ENCODE assay signal across 20 cellular contexts in the genomic region with DNA sequence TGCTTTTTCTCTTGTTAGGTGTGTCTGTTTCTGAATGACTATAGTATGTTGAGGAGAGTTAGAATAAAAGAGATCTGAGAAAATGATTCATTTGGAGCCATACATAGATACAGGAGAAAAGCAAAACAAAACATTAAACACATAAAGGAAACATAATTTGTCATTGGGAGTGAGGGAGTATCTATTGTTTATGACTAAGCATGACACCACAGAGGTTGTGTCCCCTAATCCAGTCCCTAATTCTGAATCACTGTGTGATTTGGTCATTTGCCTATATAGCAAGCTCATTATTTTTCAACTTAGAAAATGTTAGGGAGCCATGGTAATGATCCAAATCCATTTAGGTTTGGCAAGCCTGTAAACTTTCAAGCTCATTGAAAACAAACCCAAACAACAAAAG.
DNase-seq lines count a peak whose midpoint lies in the region; ATAC-seq and TF ChIP-seq lines count a peak whose summit lies in the region.
"Had no signal": no experiment of that assay in that cellular context is flagged by ENCODE, and none has a peak within 500 bp of the region (broad histone marks: within the 10 kb centered on the region; RNA-seq: fewer than 3 reads in every experiment).

No MANE protein-coding gene starts in this region.

- peak overlapping the region in 4 of 11 experiments; percentile 64 to 70 (median 68); a peak in 5 of 22 replicates for H3K4me2 ChIP-seq in BLaER1 treated with 17β-estradiol and CSF1 and Interleukin-3, amounts not matched to agents 10 nM and 100 nM
- H3K4me2 ChIP-seq in HCT116 (ENCODE audit: low read length), result peak overlapping the region; percentile 2; the same call in 1 of the 2 replicates
- H3K4me2 ChIP-seq: BLaER1 had no signal

- CTCF ChIA-PET in HCT116 (lab: Charles Lee), result no interaction called here

- no peak for TF ChIP-seq RAD21 in HCT116 (IDR thresholded peaks at IDR 0.05; ENCODE audit: low read depth)

- no peak overlapping the region for H3K4me3 ChIP-seq in BLaER1 treated with 17β-estradiol and CSF1 and Interleukin-3, amounts not matched to agents 10 nM and 100 nM
- H3K4me3 ChIP-seq in HCT116 (replicated peaks in 1 of 2; ENCODE audit: low read depth in 1 of 2, low read length in 2 of 2), result no peak overlapping the region
- H3K4me3 ChIP-seq in mucosa of descending colon, result no peak overlapping the region
- H3K4me3 ChIP-seq: BLaER1, prostate gland, testis had no signal

- H3K27me3 ChIP-seq in BLaER1 treated with 17β-estradiol and CSF1 and Interleukin-3, amounts not matched to agents 10 nM and 100 nM, result no peaks in the 10 kb centered on the region
- H3K27me3 ChIP-seq in HCT116 (ENCODE audit: insufficient read depth, low read length), result no peaks in the 10 kb centered on the region
- no peaks in the 10 kb centered on the region for H3K27me3 ChIP-seq in foreskin keratinocyte
- H3K27me3 ChIP-seq: BLaER1, testis had no signal

- intact Hi-C loops in HCT116 (cut with micrococcal nuclease) (no loop called here), mucosa of descending colon (cut with DNase I, micrococcal nuclease) (no loop called here)

- ATAC-seq in HCT116 (no peak), foreskin keratinocyte (peak; percentile 83), mucosa of descending colon (no peak), GM18520 (IDR thresholded peaks at IDR 0.05; ENCODE audit: unreplicated experiment) (no peak)
- ATAC-seq: left ventricle myocardium superior, natural killer cell had no signal

- DNase-seq in HCT116 (ENCODE audit: low read depth, low spot score) (no peak), astrocyte of the hippocampus (ENCODE audit: low read depth, low spot score) (peak; percentile 72), foreskin keratinocyte (peak; percentile 59 to 81), mucosa of descending colon (no peak), GM19240 (ENCODE audit: insufficient read length, low spot score) (no peak), medulla oblongata (ENCODE audit: extremely low spot score) (no peak)
- DNase-seq: activated gamma-delta T cell; central memory CD4-positive, alpha-beta T cell; DMS53; H9; hippocampal formation; left ventricle myocardium superior; natural killer cell; NCI-H1930; NCI-H774; testis had no signal

- RAD21 ChIA-PET in HCT116 (lab: Charles Lee; ENCODE audit: low non-redundant PET in 1 of 2, low total read pairs in 2 of 2, uncharacterized antibody in 2 of 2, unreplicated experiment in 2 of 2), result no interaction called here

- H3K4me1 ChIP-seq in BLaER1 treated with 17β-estradiol and CSF1 and Interleukin-3, amounts not matched to agents 10 nM and 100 nM, result peaks cover 23 to 85% (median 31%) of the 10 kb centered on the region in 10 experiments
- no peaks in the 10 kb centered on the region for H3K4me1 ChIP-seq in HCT116 (ENCODE audit: control insufficient read depth in 1 of 2, insufficient read depth in 2 of 2, low read length in 2 of 2)
- H3K4me1 ChIP-seq in foreskin keratinocyte, result no peaks in the 10 kb centered on the region
- peaks cover 6% of the 10 kb centered on the region for H3K4me1 ChIP-seq in mucosa of descending colon (ENCODE audit: low read depth)
- H3K4me1 ChIP-seq: prostate gland, testis had no signal

- POLR2A ChIA-PET in HCT116 (lab: Charles Lee), result no interaction called here

- H3K9ac ChIP-seq in BLaER1 treated with 17β-estradiol and CSF1 and Interleukin-3, amounts not matched to agents 10 nM and 100 nM, result no peak overlapping the region
- H3K9ac ChIP-seq in HCT116 (ENCODE audit: low read length), result no peak overlapping the region
- H3K9ac ChIP-seq: BLaER1 had no signal

- no TSS peak for BruUV-seq in HCT116 (replicated peaks; lab: Mats Ljungman, UMichigan)

- H4K20me1 ChIP-seq in BLaER1 treated with 17β-estradiol and CSF1 and Interleukin-3, amounts not matched to agents 10 nM and 100 nM, result no peaks in the 10 kb centered on the region
- no peaks in the 10 kb centered on the region for H4K20me1 ChIP-seq in HCT116 (ENCODE audit: insufficient read depth)
- H4K20me1 ChIP-seq: BLaER1 had no signal

- H2AFZ ChIP-seq in HCT116 (ENCODE audit: low read depth, low read length, poor library complexity, severe bottlenecking), result no peak overlapping the region

- TF ChIP-seq CTCF in HCT116 (IDR thresholded peaks at IDR 0.05 in 2 of 3, conservative IDR thresholded peaks at IDR 0.05 in 1 of 3; ENCODE audit: borderline replicate concordance in 1 of 3, insufficient read depth in 1 of 3, low read depth in 2 of 3, low read length in 2 of 3) (no peak), foreskin keratinocyte (conservative IDR thresholded peaks at IDR 0.05) (no peak), mucosa of descending colon (IDR thresholded peaks at IDR 0.05) (no peak)

- no peaks in the 10 kb centered on the region for H3K36me3 ChIP-seq in BLaER1 treated with 17β-estradiol and CSF1 and Interleukin-3, amounts not matched to agents 10 nM and 100 nM
- H3K36me3 ChIP-seq in HCT116 (ENCODE audit: control insufficient read depth in 1 of 2, insufficient read depth in 2 of 2, low read length in 2 of 2) (no peaks in the 10 kb centered on the region), mucosa of descending colon (ENCODE audit: low read depth) (no peaks in the 10 kb centered on the region)
- H3K36me3 ChIP-seq: BLaER1, prostate gland had no signal

- H3K9me3 ChIP-seq in BLaER1 treated with 17β-estradiol and CSF1 and Interleukin-3, amounts not matched to agents 10 nM and 100 nM (replicated peaks in 1 of 11), result peaks cover 0 to 21% (median 0%) of the 10 kb centered on the region in 11 experiments; a peak in 6 of 22 replicates
- H3K9me3 ChIP-seq in HCT116 (ENCODE audit: control insufficient read depth in 1 of 2, insufficient read depth in 1 of 2, low read depth in 1 of 2, low read length in 2 of 2) (no peaks in the 10 kb centered on the region), mucosa of descending colon (no peaks in the 10 kb centered on the region)
- H3K9me3 ChIP-seq: BLaER1, prostate gland, testis had no signal

- peak overlapping the region in 6 of 11 experiments; percentile 71 to 87 (median 82); a peak in 7 of 22 replicates for H3K27ac ChIP-seq in BLaER1 treated with 17β-estradiol and CSF1 and Interleukin-3, amounts not matched to agents 10 nM and 100 nM
- H3K27ac ChIP-seq in HCT116 (ENCODE audit: low read depth, low read length) (no peak overlapping the region), foreskin keratinocyte (peak overlapping the region; percentile 89)
- H3K27ac ChIP-seq: BLaER1, prostate gland, testis had no signal

- no peaks in the 10 kb centered on the region for H3K79me2 ChIP-seq in HCT116 (ENCODE audit: insufficient read depth, low read length)

- no peaks in the 10 kb centered on the region for H3K9me2 ChIP-seq in HCT116 (ENCODE audit: insufficient read depth)

- TF ChIP-seq POLR2A in HCT116 (IDR thresholded peaks at IDR 0.05; ENCODE audit: borderline replicate concordance, extremely low read depth, insufficient read depth, insufficient read length), result no peak

TF ChIP-seq in HCT116, 20 proteins besides CTCF, POLR2A, EP300 and RAD21:
- TF ChIP-seq, protein P1, sequence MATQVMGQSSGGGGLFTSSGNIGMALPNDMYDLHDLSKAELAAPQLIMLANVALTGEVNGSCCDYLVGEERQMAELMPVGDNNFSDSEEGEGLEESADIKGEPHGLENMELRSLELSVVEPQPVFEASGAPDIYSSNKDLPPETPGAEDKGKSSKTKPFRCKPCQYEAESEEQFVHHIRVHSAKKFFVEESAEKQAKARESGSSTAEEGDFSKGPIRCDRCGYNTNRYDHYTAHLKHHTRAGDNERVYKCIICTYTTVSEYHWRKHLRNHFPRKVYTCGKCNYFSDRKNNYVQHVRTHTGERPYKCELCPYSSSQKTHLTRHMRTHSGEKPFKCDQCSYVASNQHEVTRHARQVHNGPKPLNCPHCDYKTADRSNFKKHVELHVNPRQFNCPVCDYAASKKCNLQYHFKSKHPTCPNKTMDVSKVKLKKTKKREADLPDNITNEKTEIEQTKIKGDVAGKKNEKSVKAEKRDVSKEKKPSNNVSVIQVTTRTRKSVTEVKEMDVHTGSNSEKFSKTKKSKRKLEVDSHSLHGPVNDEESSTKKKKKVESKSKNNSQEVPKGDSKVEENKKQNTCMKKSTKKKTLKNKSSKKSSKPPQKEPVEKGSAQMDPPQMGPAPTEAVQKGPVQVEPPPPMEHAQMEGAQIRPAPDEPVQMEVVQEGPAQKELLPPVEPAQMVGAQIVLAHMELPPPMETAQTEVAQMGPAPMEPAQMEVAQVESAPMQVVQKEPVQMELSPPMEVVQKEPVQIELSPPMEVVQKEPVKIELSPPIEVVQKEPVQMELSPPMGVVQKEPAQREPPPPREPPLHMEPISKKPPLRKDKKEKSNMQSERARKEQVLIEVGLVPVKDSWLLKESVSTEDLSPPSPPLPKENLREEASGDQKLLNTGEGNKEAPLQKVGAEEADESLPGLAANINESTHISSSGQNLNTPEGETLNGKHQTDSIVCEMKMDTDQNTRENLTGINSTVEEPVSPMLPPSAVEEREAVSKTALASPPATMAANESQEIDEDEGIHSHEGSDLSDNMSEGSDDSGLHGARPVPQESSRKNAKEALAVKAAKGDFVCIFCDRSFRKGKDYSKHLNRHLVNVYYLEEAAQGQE (IDR thresholded peaks at IDR 0.05; ENCODE audit: low read depth), result no peak
- TF ChIP-seq, protein P2, sequence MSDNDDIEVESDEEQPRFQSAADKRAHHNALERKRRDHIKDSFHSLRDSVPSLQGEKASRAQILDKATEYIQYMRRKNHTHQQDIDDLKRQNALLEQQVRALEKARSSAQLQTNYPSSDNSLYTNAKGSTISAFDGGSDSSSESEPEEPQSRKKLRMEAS (IDR thresholded peaks at IDR 0.05), result no peak
- peak; percentile 29; the same call in 1 of the 2 replicates for TF ChIP-seq FOSL1 (IDR thresholded peaks at IDR 0.05; ENCODE audit: low read depth)

Comparison
In these comparisons a context has a peak if more than half of its experiments do, and no peak if none do; other contexts are left out.
1. DNase-seq: peak in astrocyte of the hippocampus (single experiment) and foreskin keratinocyte (2 of 2); none in HCT116 (single experiment), mucosa of descending colon (0 of 3), GM19240 (single experiment) and medulla oblongata (single experiment).